26 cellular contexts compared by ENCODE assay signal in genomic region chr11:33933607-33934006, GRCh38. TPM values are rescaled to one million over a fixed set of nuclear protein-coding genes. Genes with fewer than 3 reads are reported as not detected.
"Had no signal": no experiment of that assay in that cellular context is flagged by ENCODE, and none has a peak within 500 bp of the region (broad histone marks: within the 10 kb centered on the region; RNA-seq: fewer than 3 reads in every experiment).

No MANE protein-coding gene starts in this region.

- ATAC-seq: left colon, natural killer cell, T-helper 17 cell had no signal

- H3K4me1 Mint-ChIP-seq: activated naive CD8-positive, alpha-beta T cell treated with anti-CD3 and anti-CD28 coated beads for 36 hours had no signal

- H3K4me3 ChIP-seq: adrenal gland, esophagus squamous epithelium, heart right ventricle, right lobe of liver, tibial nerve had no signal

- H3K27ac ChIP-seq: adrenal gland, right lobe of liver, tibial nerve had no signal

- H3K36me3 ChIP-seq: adrenal gland, esophagus squamous epithelium, heart right ventricle, right lobe of liver, tibial nerve had no signal

- H3K36me3 Mint-ChIP-seq: activated CD4-positive, alpha-beta memory T cell treated with anti-CD3 and anti-CD28 coated beads for 36 hours; brain; memory B cell had no signal

- H3K27ac Mint-ChIP-seq: activated CD4-positive, alpha-beta memory T cell treated with anti-CD3 and anti-CD28 coated beads for 36 hours; activated CD4-positive, alpha-beta T cell treated with anti-CD3 and anti-CD28 coated beads, Interleukin-2, amount 10 ng/mL, durations not matched to agents 24 days and 14 days; activated naive CD4-positive, alpha-beta T cell treated with anti-CD3 and anti-CD28 coated beads for 36 hours; activated naive CD8-positive, alpha-beta T cell treated with anti-CD3 and anti-CD28 coated beads for 36 hours; activated T-helper 1 cell treated with anti-CD3 and anti-CD28 coated beads, Interleukin-12 subunit alpha, Interleukin-12 subunit beta, Interleukin-2, Interleukin-4 antibody, amounts not matched to agents 30 ng/mL and 10 ng/mL and 1 ng/mL, durations not matched to agents 14 hours and 24 hours and 36 hours; memory B cell; natural killer cell; T-helper 17 cell had no signal

- H3K9me3 ChIP-seq: adrenal gland, right lobe of liver, tibial nerve had no signal

- H3K27me3 ChIP-seq: adrenal gland, esophagus squamous epithelium, heart right ventricle, right lobe of liver, tibial nerve had no signal

- DNase-seq: activated CD4-positive, alpha-beta memory T cell treated with anti-CD3 and anti-CD28 coated beads for 36 hours; activated CD4-positive, alpha-beta T cell treated with anti-CD3 and anti-CD28 coated beads, Interleukin-2, amount 10 ng/mL, durations not matched to agents 24 days and 14 days; activated CD4-positive, CD25-positive, alpha-beta regulatory T cell treated with anti-CD3 and anti-CD28 coated beads, Interleukin-2, amount 50 U/mL, for 72 hours; activated CD8-positive, alpha-beta memory T cell treated with anti-CD3 and anti-CD28 coated beads, Interleukin-2, amount 50 U/mL, for 4 hours; activated effector memory CD4-positive, alpha-beta T cell treated with anti-CD3 and anti-CD28 coated beads, Interleukin-2, amount 50 U/mL, for 16 hours; activated naive CD4-positive, alpha-beta T cell treated with anti-CD3 and anti-CD28 coated beads for 36 hours; activated naive CD8-positive, alpha-beta T cell treated with anti-CD3 and anti-CD28 coated beads for 36 hours; activated T-cell treated with anti-CD3 and anti-CD28 coated beads, Interleukin-2, amount 50 U/mL, for 1 hour; adrenal gland; aorta; cortex of kidney; esophagus squamous epithelium; foreskin melanocyte; heart right ventricle; left colon; natural killer cell; posterior cingulate gyrus; right lobe of liver; stimulated activated CD4-positive, alpha-beta T cell treated with anti-CD3 and anti-CD28 coated beads, Interleukin-2, amount 100 ng/mL, for 48 hours; stimulated activated naive CD4-positive, alpha-beta T cell treated with Interleukin-2 at 50 U/mL for 16 hours; T-helper 17 cell; T1000 had no signal

- H3K4me3 Mint-ChIP-seq: activated CD4-positive, alpha-beta memory T cell treated with anti-CD3 and anti-CD28 coated beads for 36 hours; activated CD4-positive, alpha-beta T cell treated with anti-CD3 and anti-CD28 coated beads, Interleukin-2, amount 10 ng/mL, durations not matched to agents 24 days and 14 days; activated naive CD4-positive, alpha-beta T cell treated with anti-CD3 and anti-CD28 coated beads for 36 hours; activated naive CD8-positive, alpha-beta T cell treated with anti-CD3 and anti-CD28 coated beads for 36 hours; activated T-helper 1 cell treated with anti-CD3 and anti-CD28 coated beads, Interleukin-12 subunit alpha, Interleukin-12 subunit beta, Interleukin-2, Interleukin-4 antibody, amounts not matched to agents 30 ng/mL and 10 ng/mL and 1 ng/mL, durations not matched to agents 14 hours and 24 hours and 36 hours; brain; memory B cell; T-helper 17 cell had no signal

RNA-seq across cellular contexts. Expression of gene LMO2, which starts 41.7 kb away (rescaled TPM):
- total RNA-seq: activated CD4-positive, alpha-beta memory T cell treated with anti-CD3 and anti-CD28 coated beads for 36 hours; activated CD4-positive, alpha-beta T cell treated with anti-CD3 and anti-CD28 coated beads, Interleukin-2, amount 10 ng/mL, durations not matched to agents 24 days and 14 days; activated naive CD4-positive, alpha-beta T cell treated with anti-CD3 and anti-CD28 coated beads for 36 hours; activated T-helper 1 cell treated with anti-CD3 and anti-CD28 coated beads, Interleukin-12 subunit alpha, Interleukin-12 subunit beta, Interleukin-2, Interleukin-4 antibody, amounts not matched to agents 30 ng/mL and 10 ng/mL and 1 ng/mL, durations not matched to agents 14 hours and 24 hours and 36 hours had no signal
